ENCODE assay signal across 1 cellular context in the genomic region with DNA sequence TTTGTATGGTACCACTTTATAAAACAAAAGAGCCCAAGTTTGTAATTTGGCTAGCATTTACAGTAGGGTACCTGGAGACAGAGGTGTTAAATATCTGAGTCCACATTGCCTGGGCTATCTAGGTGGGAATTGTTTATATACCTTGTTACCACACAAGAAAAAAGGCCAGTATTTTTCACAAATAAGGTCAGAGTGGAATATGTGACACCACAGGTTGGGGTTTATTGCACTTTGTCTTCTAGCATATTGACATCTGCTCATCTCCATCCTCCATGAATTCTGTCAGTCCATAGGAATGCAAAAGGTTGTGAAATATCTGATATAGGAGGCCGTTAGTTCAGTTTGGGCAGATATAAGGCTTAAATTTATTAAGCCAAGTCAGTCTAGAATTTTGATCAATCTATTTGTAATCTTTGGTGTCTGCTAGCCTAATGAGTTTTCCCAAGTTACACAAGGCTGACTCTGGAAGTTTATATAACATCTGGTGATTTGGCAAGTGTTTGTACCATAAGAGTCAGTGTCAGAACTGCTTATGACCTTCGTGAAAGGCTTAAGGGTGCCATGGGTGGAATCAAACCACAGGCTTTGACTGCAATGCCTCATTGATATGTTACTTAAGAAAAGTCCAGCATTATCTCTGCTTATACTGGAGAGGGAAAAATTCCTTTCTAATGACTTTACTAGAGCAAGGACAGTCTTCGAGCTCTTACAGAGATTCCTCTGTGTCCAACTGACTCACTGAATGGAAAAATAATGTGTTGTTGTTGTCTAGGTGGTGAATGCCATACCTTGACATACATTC.
TF ChIP-seq lines count a peak whose summit lies in the region.

No MANE protein-coding gene starts in this region.

TF ChIP-seq in HepG2, 621 proteins besides CTCF, POLR2A, EP300 and RAD21 (continued from another document):
- TF ChIP-seq, protein P1, sequence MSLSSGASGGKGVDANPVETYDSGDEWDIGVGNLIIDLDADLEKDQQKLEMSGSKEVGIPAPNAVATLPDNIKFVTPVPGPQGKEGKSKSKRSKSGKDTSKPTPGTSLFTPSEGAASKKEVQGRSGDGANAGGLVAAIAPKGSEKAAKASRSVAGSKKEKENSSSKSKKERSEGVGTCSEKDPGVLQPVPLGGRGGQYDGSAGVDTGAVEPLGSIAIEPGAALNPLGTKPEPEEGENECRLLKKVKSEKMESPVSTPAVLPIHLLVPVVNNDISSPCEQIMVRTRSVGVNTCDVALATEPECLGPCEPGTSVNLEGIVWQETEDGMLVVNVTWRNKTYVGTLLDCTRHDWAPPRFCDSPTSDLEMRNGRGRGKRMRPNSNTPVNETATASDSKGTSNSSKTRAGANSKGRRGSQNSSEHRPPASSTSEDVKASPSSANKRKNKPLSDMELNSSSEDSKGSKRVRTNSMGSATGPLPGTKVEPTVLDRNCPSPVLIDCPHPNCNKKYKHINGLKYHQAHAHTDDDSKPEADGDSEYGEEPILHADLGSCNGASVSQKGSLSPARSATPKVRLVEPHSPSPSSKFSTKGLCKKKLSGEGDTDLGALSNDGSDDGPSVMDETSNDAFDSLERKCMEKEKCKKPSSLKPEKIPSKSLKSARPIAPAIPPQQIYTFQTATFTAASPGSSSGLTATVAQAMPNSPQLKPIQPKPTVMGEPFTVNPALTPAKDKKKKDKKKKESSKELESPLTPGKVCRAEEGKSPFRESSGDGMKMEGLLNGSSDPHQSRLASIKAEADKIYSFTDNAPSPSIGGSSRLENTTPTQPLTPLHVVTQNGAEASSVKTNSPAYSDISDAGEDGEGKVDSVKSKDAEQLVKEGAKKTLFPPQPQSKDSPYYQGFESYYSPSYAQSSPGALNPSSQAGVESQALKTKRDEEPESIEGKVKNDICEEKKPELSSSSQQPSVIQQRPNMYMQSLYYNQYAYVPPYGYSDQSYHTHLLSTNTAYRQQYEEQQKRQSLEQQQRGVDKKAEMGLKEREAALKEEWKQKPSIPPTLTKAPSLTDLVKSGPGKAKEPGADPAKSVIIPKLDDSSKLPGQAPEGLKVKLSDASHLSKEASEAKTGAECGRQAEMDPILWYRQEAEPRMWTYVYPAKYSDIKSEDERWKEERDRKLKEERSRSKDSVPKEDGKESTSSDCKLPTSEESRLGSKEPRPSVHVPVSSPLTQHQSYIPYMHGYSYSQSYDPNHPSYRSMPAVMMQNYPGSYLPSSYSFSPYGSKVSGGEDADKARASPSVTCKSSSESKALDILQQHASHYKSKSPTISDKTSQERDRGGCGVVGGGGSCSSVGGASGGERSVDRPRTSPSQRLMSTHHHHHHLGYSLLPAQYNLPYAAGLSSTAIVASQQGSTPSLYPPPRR (CRISPR knock-in tag; IDR thresholded peaks at IDR 0.05; ENCODE audit: borderline replicate concordance) = peak; percentile 60; the same call in 1 of the 2 replicates
- peak; percentile 55; the same call in 1 of the 2 replicates for TF ChIP-seq TBX2 (CRISPR knock-in tag; IDR thresholded peaks at IDR 0.05; ENCODE audit: borderline replicate concordance)
- TF ChIP-seq ISL2 (CRISPR knock-in tag; IDR thresholded peaks at IDR 0.05) = peak; percentile 64; the same call in 1 of the 2 replicates
- no peak for TF ChIP-seq ZNF782 (CRISPR knock-in tag; IDR thresholded peaks at IDR 0.05; ENCODE audit: borderline replicate concordance)
- TF ChIP-seq, protein P2, sequence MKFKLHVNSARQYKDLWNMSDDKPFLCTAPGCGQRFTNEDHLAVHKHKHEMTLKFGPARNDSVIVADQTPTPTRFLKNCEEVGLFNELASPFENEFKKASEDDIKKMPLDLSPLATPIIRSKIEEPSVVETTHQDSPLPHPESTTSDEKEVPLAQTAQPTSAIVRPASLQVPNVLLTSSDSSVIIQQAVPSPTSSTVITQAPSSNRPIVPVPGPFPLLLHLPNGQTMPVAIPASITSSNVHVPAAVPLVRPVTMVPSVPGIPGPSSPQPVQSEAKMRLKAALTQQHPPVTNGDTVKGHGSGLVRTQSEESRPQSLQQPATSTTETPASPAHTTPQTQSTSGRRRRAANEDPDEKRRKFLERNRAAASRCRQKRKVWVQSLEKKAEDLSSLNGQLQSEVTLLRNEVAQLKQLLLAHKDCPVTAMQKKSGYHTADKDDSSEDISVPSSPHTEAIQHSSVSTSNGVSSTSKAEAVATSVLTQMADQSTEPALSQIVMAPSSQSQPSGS (CRISPR knock-in tag; IDR thresholded peaks at IDR 0.05) = peak; percentile 98
- TF ChIP-seq PLRG1 (conservative IDR thresholded peaks at IDR 0.05) = no peak
- peak; percentile 31; the same call in 1 of the 2 replicates for TF ChIP-seq MIXL1 (CRISPR knock-in tag; IDR thresholded peaks at IDR 0.05)
- TF ChIP-seq ZKSCAN8 (CRISPR knock-in tag; IDR thresholded peaks at IDR 0.05; ENCODE audit: borderline replicate concordance) = 0 out of 2 replicates have a peak, but pooled peaks have one; percentile 18
- TF ChIP-seq ZBTB8A (CRISPR knock-in tag; IDR thresholded peaks at IDR 0.05; ENCODE audit: borderline replicate concordance, low read depth) = no peak
- TF ChIP-seq KLF16 (CRISPR knock-in tag; IDR thresholded peaks at IDR 0.05) = 0 out of 4 replicates have a peak, but pooled peaks of 1 of the 2 experiments have one; percentile 33
- no peak; the same call in 1 of the 2 replicates for TF ChIP-seq FOXP1 (IDR thresholded peaks at IDR 0.05)
- peak; percentile 76; the same call in 1 of the 2 replicates for TF ChIP-seq FOXP1 (CRISPR knock-in tag; IDR thresholded peaks at IDR 0.05)
- no peak for TF ChIP-seq MYNN (CRISPR knock-in tag; IDR thresholded peaks at IDR 0.05; ENCODE audit: low read depth)
- TF ChIP-seq FOXK1 (CRISPR knock-in tag; IDR thresholded peaks at IDR 0.05; ENCODE audit: borderline replicate concordance, low read depth) = peak; percentile 20; the same call in 1 of the 2 replicates
- TF ChIP-seq ZNF672 (CRISPR knock-in tag; IDR thresholded peaks at IDR 0.05) = no peak
- TF ChIP-seq GLI4 (CRISPR knock-in tag; IDR thresholded peaks at IDR 0.05; ENCODE audit: borderline replicate concordance) = no peak
- TF ChIP-seq MEF2D (CRISPR knock-in tag; IDR thresholded peaks at IDR 0.05) = peak; percentile 54; the same call in 1 of the 2 replicates
- TF ChIP-seq BCL6 (CRISPR knock-in tag; IDR thresholded peaks at IDR 0.05) = peak; percentile 70
- peak; percentile 71; the same call in 1 of the 2 replicates for TF ChIP-seq SALL1 (CRISPR knock-in tag; IDR thresholded peaks at IDR 0.05)
- TF ChIP-seq SAP130 (CRISPR knock-in tag; IDR thresholded peaks at IDR 0.05; ENCODE audit: low read depth) = peak; percentile 77
- peak; percentile 19; the same call in 1 of the 2 replicates for TF ChIP-seq KDM4B (CRISPR knock-in tag; IDR thresholded peaks at IDR 0.05)
- no peak for TF ChIP-seq ZNF205 (CRISPR knock-in tag; IDR thresholded peaks at IDR 0.05)
- TF ChIP-seq POGZ (CRISPR knock-in tag; IDR thresholded peaks at IDR 0.05) = peak; percentile 84
- 0 out of 2 replicates have a peak, but pooled peaks have one; percentile 40 for TF ChIP-seq CREM (IDR thresholded peaks at IDR 0.05)
- no peak for TF ChIP-seq CREM (CRISPR knock-in tag; IDR thresholded peaks at IDR 0.05)
- TF ChIP-seq SSRP1 (CRISPR knock-in tag; IDR thresholded peaks at IDR 0.05) = no peak
- no peak for TF ChIP-seq FOXA1 (IDR thresholded peaks at IDR 0.05)
- TF ChIP-seq FOXA1 (CRISPR knock-in tag; IDR thresholded peaks at IDR 0.05) = peak; percentile 83
- TF ChIP-seq PPARG (CRISPR knock-in tag; conservative IDR thresholded peaks at IDR 0.05) = peak; percentile 81
- TF ChIP-seq, protein P3, sequence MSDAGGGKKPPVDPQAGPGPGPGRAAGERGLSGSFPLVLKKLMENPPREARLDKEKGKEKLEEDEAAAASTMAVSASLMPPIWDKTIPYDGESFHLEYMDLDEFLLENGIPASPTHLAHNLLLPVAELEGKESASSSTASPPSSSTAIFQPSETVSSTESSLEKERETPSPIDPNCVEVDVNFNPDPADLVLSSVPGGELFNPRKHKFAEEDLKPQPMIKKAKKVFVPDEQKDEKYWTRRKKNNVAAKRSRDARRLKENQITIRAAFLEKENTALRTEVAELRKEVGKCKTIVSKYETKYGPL (CRISPR knock-in tag; IDR thresholded peaks at IDR 0.05) = peak; percentile 71; the same call in 1 of the 2 replicates
- TF ChIP-seq, protein P4, sequence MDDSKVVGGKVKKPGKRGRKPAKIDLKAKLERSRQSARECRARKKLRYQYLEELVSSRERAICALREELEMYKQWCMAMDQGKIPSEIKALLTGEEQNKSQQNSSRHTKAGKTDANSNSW (CRISPR knock-in tag; IDR thresholded peaks at IDR 0.05; ENCODE audit: borderline replicate concordance) = no peak
- TF ChIP-seq NR2F6 (IDR thresholded peaks at IDR 0.05) = peak; percentile 33; the same call in 1 of the 2 replicates
- TF ChIP-seq NR2F6 (CRISPR knock-in tag; IDR thresholded peaks at IDR 0.05) = peak; percentile 38; the same call in 1 of the 2 replicates
- peak; percentile 74; the same call in 1 of the 2 replicates for TF ChIP-seq EHMT2 (IDR thresholded peaks at IDR 0.05; ENCODE audit: borderline replicate concordance, low read depth, low read length)
